ENCODE assay signal across 7 cellular contexts in genomic region chr2:208018124-208018712, GRCh38. TPM values are rescaled to one million over a fixed set of nuclear protein-coding genes. Genes with fewer than 3 reads are reported as not detected.
DNase-seq lines count a peak whose midpoint lies in the region; ATAC-seq and TF ChIP-seq lines count a peak whose summit lies in the region.
"Not testable (repeated sequence)": the region's sequence is repeated elsewhere in the genome, so short reads cannot be mapped to it uniquely, and the experiment has no call there.

No MANE protein-coding gene starts in this region.

- peaks cover 17 to 22% of the 10 kb centered on the region in 2 donors for H3K36me3 Mint-ChIP-seq in CD4-positive, alpha-beta memory T cell
- H3K36me3 Mint-ChIP-seq in WTC11; activated T-helper 1 cell treated with anti-CD3 and anti-CD28 coated beads, Interleukin-12 subunit alpha, Interleukin-12 subunit beta, Interleukin-2, Interleukin-4 antibody, amounts not matched to agents 30 ng/mL and 10 ng/mL and 1 ng/mL, durations not matched to agents 14 hours and 24 hours and 36 hours (ENCODE audit: low read depth): not testable (repeated sequence)
- H3K36me3 Mint-ChIP-seq in stimulated activated naive CD8-positive, alpha-beta T cell treated with anti-CD3 and anti-CD28 coated beads, Interleukin-15, Interleukin-2, amounts not matched to agents 100 ng/mL and 50 ng/mL, for 24 hours (ENCODE audit: low read depth) = peaks cover 17% of the 10 kb centered on the region

- H3K27ac Mint-ChIP-seq in CD4-positive, alpha-beta memory T cell = peak overlapping the region in 4 of 7 donors; percentile 13 to 78 (median 44)
- peak overlapping the region; percentile 33 for H3K27ac Mint-ChIP-seq in WTC11
- H3K27ac Mint-ChIP-seq in activated T-helper 1 cell treated with anti-CD3 and anti-CD28 coated beads, Interleukin-12 subunit alpha, Interleukin-12 subunit beta, Interleukin-2, Interleukin-4 antibody, amounts not matched to agents 30 ng/mL and 10 ng/mL and 1 ng/mL, durations not matched to agents 14 hours and 24 hours and 36 hours = peak overlapping the region; percentile 30
- H3K27ac Mint-ChIP-seq in stimulated activated naive CD8-positive, alpha-beta T cell treated with anti-CD3 and anti-CD28 coated beads, Interleukin-15, Interleukin-2, amounts not matched to agents 100 ng/mL and 50 ng/mL, for 24 hours = peak overlapping the region; percentile 94

- H3K27me3 ChIP-seq in CD4-positive, alpha-beta memory T cell (ENCODE audit: insufficient read depth, low read length); colonic mucosa; parathyroid adenoma (ENCODE audit: control insufficient read depth, insufficient read depth, low read length): not testable (repeated sequence)

- H2AFZ ChIP-seq in parathyroid adenoma = not testable (repeated sequence)

- H3K4me1 Mint-ChIP-seq in CD4-positive, alpha-beta memory T cell = peaks cover 30 to 52% (median 40%) of the 10 kb centered on the region in 4 donors
- not testable (repeated sequence) for H3K4me1 Mint-ChIP-seq in WTC11
- H3K4me1 Mint-ChIP-seq in activated T-helper 1 cell treated with anti-CD3 and anti-CD28 coated beads, Interleukin-12 subunit alpha, Interleukin-12 subunit beta, Interleukin-2, Interleukin-4 antibody, amounts not matched to agents 30 ng/mL and 10 ng/mL and 1 ng/mL, durations not matched to agents 14 hours and 24 hours and 36 hours (ENCODE audit: low read depth) = peaks cover 22% of the 10 kb centered on the region
- peaks cover 55% of the 10 kb centered on the region for H3K4me1 Mint-ChIP-seq in stimulated activated naive CD8-positive, alpha-beta T cell treated with anti-CD3 and anti-CD28 coated beads, Interleukin-15, Interleukin-2, amounts not matched to agents 100 ng/mL and 50 ng/mL, for 24 hours (ENCODE audit: low read depth)

- H3K9me3 Mint-ChIP-seq in CD4-positive, alpha-beta memory T cell; WTC11; activated T-helper 1 cell treated with anti-CD3 and anti-CD28 coated beads, Interleukin-12 subunit alpha, Interleukin-12 subunit beta, Interleukin-2, Interleukin-4 antibody, amounts not matched to agents 30 ng/mL and 10 ng/mL and 1 ng/mL, durations not matched to agents 14 hours and 24 hours and 36 hours; stimulated activated naive CD8-positive, alpha-beta T cell treated with anti-CD3 and anti-CD28 coated beads, Interleukin-15, Interleukin-2, amounts not matched to agents 100 ng/mL and 50 ng/mL, for 24 hours: not testable (repeated sequence)

- H3K36me3 ChIP-seq in CD4-positive, alpha-beta memory T cell (ENCODE audit: insufficient read depth, low read length); colonic mucosa; mucosa of descending colon (ENCODE audit: low read depth); parathyroid adenoma (ENCODE audit: control insufficient read depth, insufficient read depth, low read length): not testable (repeated sequence)

- CTCF ChIA-PET in CD4-positive, alpha-beta memory T cell (lab: Charles Lee; ENCODE audit: partially characterized antibody) = interaction anchor here (0.9 to 2.3 kb wide), 3 partner anchors 14 to 518 kb away, joined by 3 to 7 read pairs (median 3); no protein-coding TSS in a partner anchor
- CTCF ChIA-PET in WTC11 (lab: Charles Lee) = interaction anchor here (0.6 to 0.7 kb wide), 2 partner anchors 46 to 122 kb away, joined by 3 to 4 read pairs; no protein-coding TSS in a partner anchor

- ATAC-seq in WTC11 = not testable (repeated sequence)
- peak; percentile 42 for ATAC-seq in mucosa of descending colon

- not testable (repeated sequence) for DNase-seq in CD4-positive, alpha-beta memory T cell; WTC11 (ENCODE audit: low spot score); activated T-helper 1 cell treated with anti-CD3 and anti-CD28 coated beads, Interleukin-12 subunit alpha, Interleukin-12 subunit beta, Interleukin-2, Interleukin-4 antibody, amounts not matched to agents 30 ng/mL and 10 ng/mL and 1 ng/mL, durations not matched to agents 14 hours and 24 hours and 36 hours (ENCODE audit: low spot score)
- DNase-seq in colonic mucosa (peak; percentile 35), mucosa of descending colon (peak in 2 of 3 donors; percentile 47 to 52)

- intact Hi-C loops in CD4-positive, alpha-beta memory T cell (cut with micrococcal nuclease); activated T-helper 1 cell treated with anti-CD3 and anti-CD28 coated beads, Interleukin-12 subunit alpha, Interleukin-12 subunit beta, Interleukin-2, Interleukin-4 antibody, amounts not matched to agents 30 ng/mL and 10 ng/mL and 1 ng/mL, durations not matched to agents 14 hours and 24 hours and 36 hours (cut with micrococcal nuclease); colonic mucosa (cut with DNase I); mucosa of descending colon (cut with DNase I, micrococcal nuclease): not testable (repeated sequence)

- not testable (repeated sequence) for H3K4me2 ChIP-seq in parathyroid adenoma (ENCODE audit: low read length)

- peak overlapping the region in 4 of 8 donors; percentile 1 to 32 (median 14) for H3K4me3 Mint-ChIP-seq in CD4-positive, alpha-beta memory T cell
- not testable (repeated sequence) for H3K4me3 Mint-ChIP-seq in WTC11; activated T-helper 1 cell treated with anti-CD3 and anti-CD28 coated beads, Interleukin-12 subunit alpha, Interleukin-12 subunit beta, Interleukin-2, Interleukin-4 antibody, amounts not matched to agents 30 ng/mL and 10 ng/mL and 1 ng/mL, durations not matched to agents 14 hours and 24 hours and 36 hours
- H3K4me3 Mint-ChIP-seq in stimulated activated naive CD8-positive, alpha-beta T cell treated with anti-CD3 and anti-CD28 coated beads, Interleukin-15, Interleukin-2, amounts not matched to agents 100 ng/mL and 50 ng/mL, for 24 hours = peak overlapping the region; percentile 77

- peaks cover 14% of the 10 kb centered on the region for H3K4me1 ChIP-seq in CD4-positive, alpha-beta memory T cell (ENCODE audit: insufficient read depth, low read length)
- not testable (repeated sequence) for H3K4me1 ChIP-seq in colonic mucosa
- H3K4me1 ChIP-seq in mucosa of descending colon (ENCODE audit: low read depth) = peaks cover 39% of the 10 kb centered on the region
- peaks cover 42% of the 10 kb centered on the region for H3K4me1 ChIP-seq in parathyroid adenoma

- not testable (repeated sequence) for H3K4me3 ChIP-seq in CD4-positive, alpha-beta memory T cell (ENCODE audit: low read length in 2 of 2); colonic mucosa; mucosa of descending colon; parathyroid adenoma (ENCODE audit: low read depth, low read length)

- not testable (repeated sequence) for H3K79me2 ChIP-seq in parathyroid adenoma

- not testable (repeated sequence) for H3K27ac ChIP-seq in CD4-positive, alpha-beta memory T cell (ENCODE audit: low read depth, low read length); colonic mucosa
- H3K27ac ChIP-seq in parathyroid adenoma = peak overlapping the region; percentile 26

- POLR2A ChIA-PET in CD4-positive, alpha-beta memory T cell (lab: Charles Lee; ENCODE audit: partially characterized antibody) = not testable (repeated sequence)
- POLR2A ChIA-PET in WTC11 (lab: Charles Lee) = interaction anchor here (0.7 kb wide), 1 partner anchor 14 kb away, joined by 6 read pairs; no protein-coding TSS in a partner anchor

- TF ChIP-seq CTCF in WTC11 (IDR thresholded peaks at IDR 0.05); colonic mucosa (IDR thresholded peaks at IDR 0.05); mucosa of descending colon (IDR thresholded peaks at IDR 0.05); parathyroid adenoma (IDR thresholded peaks at IDR 0.05): not testable (repeated sequence)

- H3K27me3 Mint-ChIP-seq in CD4-positive, alpha-beta memory T cell; WTC11 (ENCODE audit: low read depth); activated T-helper 1 cell treated with anti-CD3 and anti-CD28 coated beads, Interleukin-12 subunit alpha, Interleukin-12 subunit beta, Interleukin-2, Interleukin-4 antibody, amounts not matched to agents 30 ng/mL and 10 ng/mL and 1 ng/mL, durations not matched to agents 14 hours and 24 hours and 36 hours (ENCODE audit: insufficient read depth); stimulated activated naive CD8-positive, alpha-beta T cell treated with anti-CD3 and anti-CD28 coated beads, Interleukin-15, Interleukin-2, amounts not matched to agents 100 ng/mL and 50 ng/mL, for 24 hours: not testable (repeated sequence)

- not testable (repeated sequence) for H3K9me3 ChIP-seq in CD4-positive, alpha-beta memory T cell (ENCODE audit: control insufficient read depth in 1 of 2, low read length in 2 of 2); colonic mucosa; mucosa of descending colon; parathyroid adenoma (ENCODE audit: control insufficient read depth, low read length)

- peak overlapping the region in 1 of 2 donors; percentile 21 for H3K9ac ChIP-seq in colonic mucosa (ENCODE audit: low read depth in 2 of 2, low read length in 2 of 2)
- not testable (repeated sequence) for H3K9ac ChIP-seq in parathyroid adenoma

RNA-seq across cellular contexts. Expression of gene PLEKHM3, which starts 7.1 kb away (rescaled TPM):
- total RNA-seq in CD4-positive, alpha-beta memory T cell = 10 to 100 TPM; 14.7 to 16.1 TPM
- polyA plus RNA-seq in CD4-positive, alpha-beta memory T cell = 1 to 10 TPM; 2.9 to 3.9 TPM
- total RNA-seq in WTC11 (2021) (4.3 to 5.8 TPM (median 4.5 TPM) in 3 replicates), colonic mucosa (1 to 10 TPM; 5.7 to 8.3 TPM), mucosa of descending colon (10 to 100 TPM in 2 of 3 donors, 1 to 10 TPM in 1; 9.7 to 21.1 (median 12.9) TPM)
- total RNA-seq in activated T-helper 1 cell treated with anti-CD3 and anti-CD28 coated beads, Interleukin-12 subunit alpha, Interleukin-12 subunit beta, Interleukin-2, Interleukin-4 antibody, amounts not matched to agents 30 ng/mL and 10 ng/mL and 1 ng/mL, durations not matched to agents 14 hours and 24 hours and 36 hours = 6.4 and 7.3 TPM in 2 replicates

Comparison
In these comparisons a context has a peak if more than half of its experiments do, and no peak if none do; other contexts are left out.
1. H3K27ac Mint-ChIP-seq: peak in every context shown above with its lines; median percentile 94 in stimulated activated naive CD8-positive, alpha-beta T cell treated with anti-CD3 and anti-CD28 coated beads, Interleukin-15, Interleukin-2, amounts not matched to agents 100 ng/mL and 50 ng/mL, for 24 hours; 44 in CD4-positive, alpha-beta memory T cell; 33 in WTC11; 30 in activated T-helper 1 cell treated with anti-CD3 and anti-CD28 coated beads, Interleukin-12 subunit alpha, Interleukin-12 subunit beta, Interleukin-2, Interleukin-4 antibody, amounts not matched to agents 30 ng/mL and 10 ng/mL and 1 ng/mL, durations not matched to agents 14 hours and 24 hours and 36 hours.